1 cellular context compared by ENCODE assay signal in genomic region chr6:167341665-167342655, GRCh38.
TF ChIP-seq lines count a peak whose summit lies in the region.

No MANE protein-coding gene starts in this region.

TF ChIP-seq in HepG2, 621 proteins besides CTCF, POLR2A, EP300 and RAD21 (continued from another document and continues in another):
- TF ChIP-seq HNF4G (IDR thresholded peaks at IDR 0.05; ENCODE audit: borderline replicate concordance, low read depth, low read length) = peak; percentile 100
- peak; percentile 99 for TF ChIP-seq HNF4G (CRISPR knock-in tag; IDR thresholded peaks at IDR 0.05; ENCODE audit: borderline replicate concordance, low read depth)
- TF ChIP-seq SOX5 (CRISPR knock-in tag; IDR thresholded peaks at IDR 0.05; ENCODE audit: borderline replicate concordance) = peak; percentile 98
- peak; percentile 100 for TF ChIP-seq PATZ1 (CRISPR knock-in tag; IDR thresholded peaks at IDR 0.05)
- peak; percentile 88 for TF ChIP-seq POGZ (CRISPR knock-in tag; IDR thresholded peaks at IDR 0.05)
- peak; percentile 84 for TF ChIP-seq ZNF124 (CRISPR knock-in tag; IDR thresholded peaks at IDR 0.05)
- TF ChIP-seq ZNF7 (CRISPR knock-in tag; IDR thresholded peaks at IDR 0.05) = no peak; the same call in 1 of the 2 replicates
- peak; percentile 52; the same call in 1 of the 2 replicates for TF ChIP-seq KLF12 (CRISPR knock-in tag; IDR thresholded peaks at IDR 0.05; ENCODE audit: borderline replicate concordance)
- peak; percentile 84; the same call in 1 of the 2 replicates for TF ChIP-seq NAIF1 (CRISPR knock-in tag; IDR thresholded peaks at IDR 0.05; ENCODE audit: borderline replicate concordance)
- TF ChIP-seq IRF2 (CRISPR knock-in tag; IDR thresholded peaks at IDR 0.05) = peak; percentile 96
- no peak for TF ChIP-seq ZNF276 (CRISPR knock-in tag; IDR thresholded peaks at IDR 0.05; ENCODE audit: low read depth)
- peak; percentile 88; the same call in 1 of the 2 replicates for TF ChIP-seq ZNF788 (CRISPR knock-in tag; IDR thresholded peaks at IDR 0.05; ENCODE audit: borderline replicate concordance)
- TF ChIP-seq RFXAP (CRISPR knock-in tag; IDR thresholded peaks at IDR 0.05; ENCODE audit: borderline replicate concordance) = peak; percentile 75; the same call in 1 of the 2 replicates
- TF ChIP-seq RXRB (CRISPR knock-in tag; IDR thresholded peaks at IDR 0.05; ENCODE audit: borderline replicate concordance) = peak; percentile 99
- no peak for TF ChIP-seq NFYC (CRISPR knock-in tag; IDR thresholded peaks at IDR 0.05)
- no peak for TF ChIP-seq GTF3A (CRISPR knock-in tag; conservative IDR thresholded peaks at IDR 0.05)
- peak; percentile 86 for TF ChIP-seq ZNF335 (CRISPR knock-in tag; IDR thresholded peaks at IDR 0.05)
- TF ChIP-seq PCBP2 (optimal IDR thresholded peaks at IDR 0.05; ENCODE audit: low read depth, low read length, poor library complexity, severe bottlenecking) = no peak
- peak; percentile 94; the same call in 1 of the 2 replicates for TF ChIP-seq GATA4 (IDR thresholded peaks at IDR 0.05; ENCODE audit: borderline replicate concordance, low read depth)
- peak; percentile 84; the same call in 1 of the 2 replicates for TF ChIP-seq ZNF670 (CRISPR knock-in tag; IDR thresholded peaks at IDR 0.05; ENCODE audit: borderline replicate concordance)
- TF ChIP-seq ZNF577 (CRISPR knock-in tag; IDR thresholded peaks at IDR 0.05; ENCODE audit: borderline replicate concordance, low read depth) = no peak
- TF ChIP-seq SATB2 (CRISPR knock-in tag; IDR thresholded peaks at IDR 0.05) = peak; percentile 46; the same call in 1 of the 2 replicates
- TF ChIP-seq LBX2 (CRISPR knock-in tag; IDR thresholded peaks at IDR 0.05; ENCODE audit: borderline replicate concordance) = no peak
- 0 out of 2 replicates have a peak, but pooled peaks have one; percentile 52 for TF ChIP-seq TGIF2 (CRISPR knock-in tag; IDR thresholded peaks at IDR 0.05)
- no peak for TF ChIP-seq UBTF (CRISPR knock-in tag; IDR thresholded peaks at IDR 0.05)
- TF ChIP-seq TEAD3 (CRISPR knock-in tag; optimal IDR thresholded peaks at IDR 0.05; ENCODE audit: borderline replicate concordance) = peak; percentile 99
- TF ChIP-seq IKZF1 (IDR thresholded peaks at IDR 0.05) = no peak
- peak; percentile 99 for TF ChIP-seq MEIS1 (CRISPR knock-in tag; IDR thresholded peaks at IDR 0.05; ENCODE audit: borderline replicate concordance)
- 0 out of 2 replicates have a peak, but pooled peaks have one; percentile 47 for TF ChIP-seq ZNF235 (CRISPR knock-in tag; IDR thresholded peaks at IDR 0.05; ENCODE audit: borderline replicate concordance)
- TF ChIP-seq ZNF609 (CRISPR knock-in tag; IDR thresholded peaks at IDR 0.05; ENCODE audit: borderline replicate concordance) = peak; percentile 99
- 0 out of 2 replicates have a peak, but pooled peaks have one; percentile 54 for TF ChIP-seq ZNF121 (CRISPR knock-in tag; IDR thresholded peaks at IDR 0.05)
- TF ChIP-seq TFAP4 (IDR thresholded peaks at IDR 0.05; ENCODE audit: borderline replicate concordance, low read depth) = peak; percentile 87
- peak; percentile 97 for TF ChIP-seq HOXD1 (CRISPR knock-in tag; IDR thresholded peaks at IDR 0.05)
- TF ChIP-seq NCOA5 (CRISPR knock-in tag; IDR thresholded peaks at IDR 0.05) = no peak
- peak; percentile 92 for TF ChIP-seq ELF3 (CRISPR knock-in tag; IDR thresholded peaks at IDR 0.05)
- TF ChIP-seq CREB1 (IDR thresholded peaks at IDR 0.05) = peak; percentile 90
- TF ChIP-seq CREB1 (CRISPR knock-in tag; IDR thresholded peaks at IDR 0.05) = peak; percentile 91
- TF ChIP-seq PPARG (CRISPR knock-in tag; conservative IDR thresholded peaks at IDR 0.05) = peak; percentile 95
- no peak; the same call in 1 of the 2 replicates for TF ChIP-seq SRY (CRISPR knock-in tag; IDR thresholded peaks at IDR 0.05)
- peak; percentile 93 for TF ChIP-seq ZBTB43 (CRISPR knock-in tag; conservative IDR thresholded peaks at IDR 0.05)
- TF ChIP-seq BATF2 (CRISPR knock-in tag; IDR thresholded peaks at IDR 0.05) = no peak
- TF ChIP-seq ATF7-NPFF (CRISPR knock-in tag; IDR thresholded peaks at IDR 0.05; ENCODE audit: low read depth) = no peak
- peak; percentile 94 for TF ChIP-seq SIX1 (CRISPR knock-in tag; IDR thresholded peaks at IDR 0.05; ENCODE audit: borderline replicate concordance)
- TF ChIP-seq MXD1 (CRISPR knock-in tag; IDR thresholded peaks at IDR 0.05) = no peak
- TF ChIP-seq ZNF775 (CRISPR knock-in tag; IDR thresholded peaks at IDR 0.05; ENCODE audit: borderline replicate concordance) = no peak
- no peak for TF ChIP-seq RFX3 (CRISPR knock-in tag; IDR thresholded peaks at IDR 0.05)
- TF ChIP-seq SOX6 (IDR thresholded peaks at IDR 0.05) = no peak
- TF ChIP-seq SOX6 (CRISPR knock-in tag; IDR thresholded peaks at IDR 0.05) = peak; percentile 99
- no peak for TF ChIP-seq ZNF296 (CRISPR knock-in tag; conservative IDR thresholded peaks at IDR 0.05)
- TF ChIP-seq PHF5A (CRISPR knock-in tag; IDR thresholded peaks at IDR 0.05; ENCODE audit: low read depth, unreplicated experiment) = no peak
- no peak for TF ChIP-seq GTF2F1 (IDR thresholded peaks at IDR 0.05; ENCODE audit: low read length)
- 0 out of 2 replicates have a peak, but pooled peaks have one; percentile 12 for TF ChIP-seq LRRFIP1 (CRISPR knock-in tag; conservative IDR thresholded peaks at IDR 0.05)
